8 cellular contexts compared by ENCODE assay signal in the genomic region with DNA sequence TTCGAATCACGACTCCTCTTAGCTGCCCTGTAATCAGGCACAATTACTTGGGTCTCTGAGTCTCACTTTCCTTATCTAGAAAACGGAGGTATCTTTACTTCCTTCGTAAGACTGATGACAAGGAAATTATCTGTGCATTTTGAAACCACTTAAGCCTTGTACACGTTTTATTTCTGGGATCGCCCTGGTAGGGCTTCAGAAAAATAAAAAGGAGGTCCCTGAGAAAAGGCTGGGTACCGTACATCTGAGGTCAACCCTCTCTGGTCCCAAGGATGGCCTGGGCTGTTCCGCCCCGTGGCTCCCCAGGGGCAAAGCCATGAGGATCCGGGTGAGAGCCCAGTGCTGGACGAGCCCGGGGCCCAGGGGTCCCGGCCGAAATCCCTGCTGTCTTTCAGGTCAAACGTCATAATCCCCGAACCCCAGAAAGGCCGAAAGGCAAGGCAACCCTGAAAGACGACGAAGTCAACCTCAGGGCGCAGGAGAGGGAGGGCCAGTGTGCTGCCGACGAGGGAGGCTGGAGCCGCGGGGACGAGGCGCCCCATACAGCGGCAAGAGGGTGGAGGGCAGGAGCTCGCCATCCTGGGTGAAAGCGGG. TPM values are rescaled to one million over a fixed set of nuclear protein-coding genes. Genes with fewer than 3 reads are reported as not detected.
A peak's percentile ranks its signal among the peaks of the same experiment; 100 is the strongest.
DNase-seq lines count a peak whose midpoint lies in the region; ATAC-seq lines count a peak whose summit lies in the region.

No MANE protein-coding gene starts in this region.

- intact Hi-C loops in dendritic cell treated with granulocyte-macrophage colony-stimulating factor and Interleukin-4, amounts not matched to agents 40 ng/mL and 50 ng/mL, for 4 days (cut with micrococcal nuclease), result no loop called here
- intact Hi-C loops in naive thymus-derived CD4-positive, alpha-beta T cell (cut with micrococcal nuclease), result loop anchor here (1.0 to 5.0 kb wide), 4 partner anchors 20 to 688 kb away; a partner anchor contains a TSS

- DNase-seq in T-helper 1 cell, result no peak
- DNase-seq in Jurkat, Clone E6-1 (ENCODE audit: low read depth, low spot score), result no peak
- no peak for DNase-seq in naive thymus-derived CD4-positive, alpha-beta T cell
- no peak for DNase-seq in COLO668 (lab: John Stamatoyannopoulos, UW; ENCODE audit: unreplicated experiment)
- DNase-seq in stimulated activated naive CD4-positive, alpha-beta T cell treated with Interleukin-2 at 50 U/mL for 16 hours (lab: John Stamatoyannopoulos, UW), result no peak
- no peak for DNase-seq in SK-N-DZ (ENCODE audit: low spot score)

- peak overlapping the region; percentile 65 for H3K4me3 ChIP-seq in Jurkat, Clone E6-1 (ENCODE audit: low read length)
- H3K4me3 ChIP-seq in naive thymus-derived CD4-positive, alpha-beta T cell (ENCODE audit: low read length), result peak overlapping the region; percentile 76

- no peaks in the 10 kb centered on the region for H3K9me3 Mint-ChIP-seq in T-helper 1 cell treated with Interleukin-12 subunit alpha and Interleukin-12 subunit beta and Interleukin-4 antibody, amounts not matched to agents 30 μg/mL and 1 μg/mL, for 36 hours
- no peaks in the 10 kb centered on the region for H3K9me3 Mint-ChIP-seq in dendritic cell treated with granulocyte-macrophage colony-stimulating factor and Interleukin-4, amounts not matched to agents 40 ng/mL and 50 ng/mL, for 4 days
- peaks cover 0 to 14% (median 0%) of the 10 kb centered on the region in 11 donors for H3K9me3 Mint-ChIP-seq in naive thymus-derived CD4-positive, alpha-beta T cell

- POLR2A ChIA-PET in naive thymus-derived CD4-positive, alpha-beta T cell (lab: Charles Lee), result interaction anchor here (0.5 to 6.3 kb wide), 43 partner anchors 8 to 1111 kb away, joined by 3 to 183 read pairs (median 6); a partner anchor contains a TSS

- peaks cover 36% of the 10 kb centered on the region for H3K36me3 Mint-ChIP-seq in T-helper 1 cell treated with Interleukin-12 subunit alpha and Interleukin-12 subunit beta and Interleukin-4 antibody, amounts not matched to agents 30 μg/mL and 1 μg/mL, for 36 hours (ENCODE audit: low read depth)
- H3K36me3 Mint-ChIP-seq in dendritic cell treated with granulocyte-macrophage colony-stimulating factor and Interleukin-4, amounts not matched to agents 40 ng/mL and 50 ng/mL, for 4 days (ENCODE audit: low read depth), result peaks cover 52% of the 10 kb centered on the region
- H3K36me3 Mint-ChIP-seq in naive thymus-derived CD4-positive, alpha-beta T cell, result peaks cover 14 to 38% (median 29%) of the 10 kb centered on the region in 5 donors

- no peaks in the 10 kb centered on the region for H3K27me3 ChIP-seq in naive thymus-derived CD4-positive, alpha-beta T cell (ENCODE audit: control insufficient read depth in 2 of 2, insufficient read depth in 2 of 2, low read length in 2 of 2)

- peak overlapping the region; percentile 98 for H3K27ac Mint-ChIP-seq in T-helper 1 cell treated with Interleukin-12 subunit alpha and Interleukin-12 subunit beta and Interleukin-4 antibody, amounts not matched to agents 30 μg/mL and 1 μg/mL, for 36 hours
- peak overlapping the region; percentile 100 for H3K27ac Mint-ChIP-seq in dendritic cell treated with granulocyte-macrophage colony-stimulating factor and Interleukin-4, amounts not matched to agents 40 ng/mL and 50 ng/mL, for 4 days
- H3K27ac Mint-ChIP-seq in naive thymus-derived CD4-positive, alpha-beta T cell, result peak overlapping the region; percentile 88 to 100 (median 99)

- H3K36me3 ChIP-seq in naive thymus-derived CD4-positive, alpha-beta T cell (ENCODE audit: control insufficient read depth in 2 of 3, insufficient read depth in 3 of 3, low read length in 3 of 3), result peaks cover 10 to 34% (median 15%) of the 10 kb centered on the region in 3 experiments

- ATAC-seq in naive thymus-derived CD4-positive, alpha-beta T cell, result no peak

- H3K4me1 Mint-ChIP-seq in T-helper 1 cell treated with Interleukin-12 subunit alpha and Interleukin-12 subunit beta and Interleukin-4 antibody, amounts not matched to agents 30 μg/mL and 1 μg/mL, for 36 hours (ENCODE audit: low read depth), result peaks cover 41% of the 10 kb centered on the region
- H3K4me1 Mint-ChIP-seq in dendritic cell treated with granulocyte-macrophage colony-stimulating factor and Interleukin-4, amounts not matched to agents 40 ng/mL and 50 ng/mL, for 4 days (ENCODE audit: low read depth), result peaks cover 53% of the 10 kb centered on the region
- peaks cover 43 to 67% (median 52%) of the 10 kb centered on the region in 7 donors for H3K4me1 Mint-ChIP-seq in naive thymus-derived CD4-positive, alpha-beta T cell

- H3K4me1 ChIP-seq in naive thymus-derived CD4-positive, alpha-beta T cell (ENCODE audit: control insufficient read depth in 2 of 2, insufficient read depth in 2 of 2, low read length in 2 of 2), result peaks cover 53 to 56% of the 10 kb centered on the region in 2 donors

- no peaks in the 10 kb centered on the region for H3K9me3 ChIP-seq in naive thymus-derived CD4-positive, alpha-beta T cell (ENCODE audit: control insufficient read depth in 2 of 3, low read length in 3 of 3)

- CTCF ChIA-PET in naive thymus-derived CD4-positive, alpha-beta T cell (lab: Charles Lee), result interaction anchor here (1.3 to 4.3 kb wide), 2 partner anchors 19 to 36 kb away, joined by 3 to 27 read pairs; no protein-coding TSS in a partner anchor

- H3K27me3 Mint-ChIP-seq in T-helper 1 cell treated with Interleukin-12 subunit alpha and Interleukin-12 subunit beta and Interleukin-4 antibody, amounts not matched to agents 30 μg/mL and 1 μg/mL, for 36 hours (ENCODE audit: low read depth), result no peaks in the 10 kb centered on the region
- peaks cover 8% of the 10 kb centered on the region for H3K27me3 Mint-ChIP-seq in dendritic cell treated with granulocyte-macrophage colony-stimulating factor and Interleukin-4, amounts not matched to agents 40 ng/mL and 50 ng/mL, for 4 days
- H3K27me3 Mint-ChIP-seq in naive thymus-derived CD4-positive, alpha-beta T cell, result peaks cover 0 to 3% (median 0%) of the 10 kb centered on the region in 5 donors

- H3K27ac ChIP-seq in naive thymus-derived CD4-positive, alpha-beta T cell (ENCODE audit: low read depth, low read length), result peak overlapping the region; percentile 90

- H3K4me3 Mint-ChIP-seq in T-helper 1 cell treated with Interleukin-12 subunit alpha and Interleukin-12 subunit beta and Interleukin-4 antibody, amounts not matched to agents 30 μg/mL and 1 μg/mL, for 36 hours, result peak overlapping the region; percentile 92
- peak overlapping the region; percentile 98 for H3K4me3 Mint-ChIP-seq in dendritic cell treated with granulocyte-macrophage colony-stimulating factor and Interleukin-4, amounts not matched to agents 40 ng/mL and 50 ng/mL, for 4 days
- peak overlapping the region; percentile 92 to 99 (median 96) for H3K4me3 Mint-ChIP-seq in naive thymus-derived CD4-positive, alpha-beta T cell

RNA-seq across cellular contexts. Expression of a gene that starts 0.7 kb away (rescaled TPM):
- polyA plus RNA-seq in Jurkat, Clone E6-1 (2012; ENCODE audit: insufficient read depth, insufficient read length), result 584 TPM
- total RNA-seq in naive thymus-derived CD4-positive, alpha-beta T cell, result 100 to 1,000 TPM; 597 to 956 (median 714) TPM
- 100 to 1,000 TPM; 177 to 194 TPM for polyA plus RNA-seq in naive thymus-derived CD4-positive, alpha-beta T cell
- 19.0 and 45.5 TPM in 2 replicates for polyA plus RNA-seq in SK-N-DZ (2014; cell fraction: cytosol; rRNA removed)
- 84.9 and 352 TPM in 2 replicates for polyA plus RNA-seq in SK-N-DZ (2014; cell fraction: nucleus; rRNA removed)

RNA-seq across cellular contexts. Expression of a gene that starts 23.3 kb away (rescaled TPM):
- not detected for polyA plus RNA-seq in Jurkat, Clone E6-1 (2012; ENCODE audit: insufficient read depth, insufficient read length)
- 10 to 100 TPM; 13.0 to 80.1 (median 21.2) TPM for total RNA-seq in naive thymus-derived CD4-positive, alpha-beta T cell
- polyA plus RNA-seq in naive thymus-derived CD4-positive, alpha-beta T cell, result 10 to 100 TPM; 41.0 to 44.9 TPM
- polyA plus RNA-seq in SK-N-DZ (2014; cell fraction: cytosol; rRNA removed), result not detected in 2 replicates
- not detected in 2 replicates for polyA plus RNA-seq in SK-N-DZ (2014; cell fraction: nucleus; rRNA removed)

RNA-seq across cellular contexts. Expression of a gene that starts 29.4 kb away (rescaled TPM):
- polyA plus RNA-seq in Jurkat, Clone E6-1 (2012; ENCODE audit: insufficient read depth, insufficient read length), result 2.3 TPM
- 1 to 10 TPM in 2 of 5 experiments, under 1 TPM in 3; 0.13 to 2.9 (median 0.69) TPM for total RNA-seq in naive thymus-derived CD4-positive, alpha-beta T cell
- 1 to 10 TPM; 1.2 to 1.3 TPM for polyA plus RNA-seq in naive thymus-derived CD4-positive, alpha-beta T cell
- 0.22 and 0.46 TPM in 2 replicates for polyA plus RNA-seq in SK-N-DZ (2014; cell fraction: cytosol; rRNA removed)
- 0.24 and 1.3 TPM in 2 replicates for polyA plus RNA-seq in SK-N-DZ (2014; cell fraction: nucleus; rRNA removed)

RNA-seq across cellular contexts. Expression of a gene that starts 34.7 kb away (rescaled TPM):
- not detected for polyA plus RNA-seq in Jurkat, Clone E6-1 (2012; ENCODE audit: insufficient read depth, insufficient read length)
- under 1 TPM in 1 of 5 experiments, not detected in 4; 0.24 TPM for total RNA-seq in naive thymus-derived CD4-positive, alpha-beta T cell
- polyA plus RNA-seq in naive thymus-derived CD4-positive, alpha-beta T cell, result not detected
- polyA plus RNA-seq in SK-N-DZ (2014; cell fraction: cytosol; rRNA removed), result 0.01 TPM in 1 of 2 replicates, not detected in the other
- 0.06 TPM in 1 of 2 replicates, not detected in the other for polyA plus RNA-seq in SK-N-DZ (2014; cell fraction: nucleus; rRNA removed)

RNA-seq across cellular contexts. Expression of a gene that starts 37.7 kb away (rescaled TPM):
- polyA plus RNA-seq in Jurkat, Clone E6-1 (2012; ENCODE audit: insufficient read depth, insufficient read length), result not detected
- not detected for total RNA-seq in naive thymus-derived CD4-positive, alpha-beta T cell
- polyA plus RNA-seq in naive thymus-derived CD4-positive, alpha-beta T cell, result not detected
- polyA plus RNA-seq in SK-N-DZ (2014; cell fraction: cytosol; rRNA removed), result not detected in 2 replicates
- not detected in 2 replicates for polyA plus RNA-seq in SK-N-DZ (2014; cell fraction: nucleus; rRNA removed)
